17 cellular contexts compared by ENCODE assay signal in genomic region chr11:126930100-126930841, GRCh38.
DNase-seq lines count a peak whose midpoint lies in the region; ATAC-seq and TF ChIP-seq lines count a peak whose summit lies in the region.
"Had no signal": no experiment of that assay in that cellular context is flagged by ENCODE, and none has a peak within 500 bp of the region (broad histone marks: within the 10 kb centered on the region; RNA-seq: fewer than 3 reads in every experiment).

No MANE protein-coding gene starts in this region.

- H3K9ac ChIP-seq in mammary epithelial cell (ENCODE audit: insufficient read depth, low read length) = no peak overlapping the region

- no peak overlapping the region for H3K4me2 ChIP-seq in mammary epithelial cell (ENCODE audit: insufficient read depth, low read depth, low read length)

- no peak overlapping the region for H3K4me3 Mint-ChIP-seq in type B pancreatic cell
- H3K4me3 Mint-ChIP-seq: activated naive CD8-positive, alpha-beta T cell; activated T-cell treated with anti-CD3 and anti-CD28 coated beads, Interleukin-2, amount 50 U/mL, for 4 hours; CD8-positive, alpha-beta memory T cell had no signal

- H3K27me3 ChIP-seq in mammary epithelial cell (ENCODE audit: insufficient read depth, low read length) (no peaks in the 10 kb centered on the region), breast epithelium (no peaks in the 10 kb centered on the region)

- no peak overlapping the region for H3K4me3 ChIP-seq in mammary epithelial cell (replicated peaks in 1 of 3; ENCODE audit: insufficient read depth in 1 of 3, low read depth in 2 of 3, low read length in 3 of 3)
- no peak overlapping the region for H3K4me3 ChIP-seq in breast epithelium
- H3K4me3 ChIP-seq: cardiac muscle cell had no signal

- no peaks in the 10 kb centered on the region for H3K27me3 Mint-ChIP-seq in type B pancreatic cell

- no TSS peak for BruUV-seq in mammary epithelial cell (replicated peaks; lab: Mats Ljungman, UMichigan)

- CTCF ChIA-PET in mammary epithelial cell (lab: Charles Lee; ENCODE audit: low non-redundant PET) = no interaction called here

- peaks cover 29% of the 10 kb centered on the region for H3K4me1 Mint-ChIP-seq in type B pancreatic cell (ENCODE audit: unreplicated experiment)
- H3K4me1 Mint-ChIP-seq: CD8-positive, alpha-beta memory T cell had no signal

- no peaks in the 10 kb centered on the region for H3K79me2 ChIP-seq in mammary epithelial cell (ENCODE audit: insufficient read depth, low read length)

- H2AFZ ChIP-seq in mammary epithelial cell (ENCODE audit: low read depth, low read length) = peak overlapping the region; percentile 30

- in situ Hi-C loops in mammary epithelial cell (cut with MboI; ENCODE audit: low sequenced_read_pairs in 2 of 2) = no loop called here

- no peak for ATAC-seq in HG02981 (IDR thresholded peaks at IDR 0.05; ENCODE audit: unreplicated experiment)
- no peak for ATAC-seq in GM18517 (IDR thresholded peaks at IDR 0.05; ENCODE audit: unreplicated experiment)
- no peak for ATAC-seq in HG03520 (IDR thresholded peaks at IDR 0.05; ENCODE audit: unreplicated experiment)
- ATAC-seq: activated T-cell treated with anti-CD3 and anti-CD28 coated beads, Interleukin-2, amount 50 U/mL, for 4 hours had no signal

- no peaks in the 10 kb centered on the region for H3K9me3 Mint-ChIP-seq in type B pancreatic cell
- H3K9me3 Mint-ChIP-seq: activated T-cell treated with anti-CD3 and anti-CD28 coated beads, Interleukin-2, amount 50 U/mL, for 4 hours had no signal

- H3K4me1 ChIP-seq in mammary epithelial cell (ENCODE audit: insufficient read depth, low read length) (peaks cover 19% of the 10 kb centered on the region), breast epithelium (no peaks in the 10 kb centered on the region)

- dilution Hi-C loops in mammary epithelial cell (cut with HindIII; ENCODE audit: low sequenced_read_pairs) = no loop called here

- H3K27ac Mint-ChIP-seq in type B pancreatic cell = peak overlapping the region; percentile 27
- H3K27ac Mint-ChIP-seq: activated naive CD8-positive, alpha-beta T cell; CD8-positive, alpha-beta memory T cell had no signal

- H3K36me3 ChIP-seq in mammary epithelial cell (ENCODE audit: insufficient read depth, low read length) (no peaks in the 10 kb centered on the region), breast epithelium (no peaks in the 10 kb centered on the region)
- H3K36me3 ChIP-seq: cardiac muscle cell had no signal

- H4K20me1 ChIP-seq in mammary epithelial cell (ENCODE audit: insufficient read depth, low read length) = no peaks in the 10 kb centered on the region

- DNase-seq in mammary epithelial cell (no peak), breast epithelium (ENCODE audit: low spot score in 2 of 2) (no peak), NCI-H69 (lab: John Stamatoyannopoulos, UW) (peak; percentile 15), foreskin melanocyte (peak; percentile 92), type B pancreatic cell (ENCODE audit: extremely low spot score, unreplicated experiment) (no peak)
- DNase-seq: activated CD4-positive, alpha-beta T cell treated with anti-CD3 and anti-CD28 coated beads, Interleukin-2, amount 50 U/mL, for 48 hours; activated T-cell treated with anti-CD3 and anti-CD28 coated beads, Interleukin-2, amount 50 U/mL, for 4 hours; CD8-positive, alpha-beta memory T cell; effector CD8-positive, alpha-beta T cell; NCI-H510A; OCI-M1; stimulated activated naive CD4-positive, alpha-beta T cell treated with Interleukin-2 at 50 U/mL for 16 hours had no signal

- no peak for TF ChIP-seq POLR2A in breast epithelium (IDR thresholded peaks at IDR 0.05)

- no peak for TF ChIP-seq CTCF in mammary epithelial cell (conservative IDR thresholded peaks at IDR 0.05 in 1 of 2, IDR thresholded peaks at IDR 0.05 in 1 of 2; ENCODE audit: extremely low read depth in 1 of 2, insufficient read depth in 1 of 2, low read depth in 1 of 2, low read length in 2 of 2)
- TF ChIP-seq CTCF in breast epithelium (IDR thresholded peaks at IDR 0.05) = no peak
- no peak for TF ChIP-seq CTCF in type B pancreatic cell (conservative IDR thresholded peaks at IDR 0.05)

- 17% methylated on average over 4 of the region's 4 CpGs for WGBS in mammary epithelial cell (ENCODE audit: low coverage, missing lambda C conversion rate)

- H3K27ac ChIP-seq in mammary epithelial cell (ENCODE audit: insufficient read depth, low read depth, low read length) (no peak overlapping the region), breast epithelium (no peak overlapping the region)
- H3K27ac ChIP-seq: cardiac muscle cell had no signal

- H3K9me3 ChIP-seq in mammary epithelial cell (replicated peaks; ENCODE audit: insufficient read depth, low read length) (no peaks in the 10 kb centered on the region), breast epithelium (peaks cover 0 to 11% of the 10 kb centered on the region in 2 donors)

- intact Hi-C loops in mammary epithelial cell (cut with micrococcal nuclease) (no loop called here), breast epithelium (cut with DNase I; ENCODE audit: low total_unique reads) (no loop called here)

- H3K36me3 Mint-ChIP-seq in type B pancreatic cell = no peaks in the 10 kb centered on the region
- H3K36me3 Mint-ChIP-seq: activated naive CD8-positive, alpha-beta T cell; CD8-positive, alpha-beta memory T cell had no signal

Comparison
In these comparisons a context has a peak if more than half of its experiments do, and no peak if none do; other contexts are left out.
1. DNase-seq: peak in NCI-H69 (single experiment) and foreskin melanocyte (single experiment); none in mammary epithelial cell (single experiment), breast epithelium (0 of 2) and type B pancreatic cell (single experiment).